Comparison of ENCODE assay signal across 20 cellular contexts in the genomic region with DNA sequence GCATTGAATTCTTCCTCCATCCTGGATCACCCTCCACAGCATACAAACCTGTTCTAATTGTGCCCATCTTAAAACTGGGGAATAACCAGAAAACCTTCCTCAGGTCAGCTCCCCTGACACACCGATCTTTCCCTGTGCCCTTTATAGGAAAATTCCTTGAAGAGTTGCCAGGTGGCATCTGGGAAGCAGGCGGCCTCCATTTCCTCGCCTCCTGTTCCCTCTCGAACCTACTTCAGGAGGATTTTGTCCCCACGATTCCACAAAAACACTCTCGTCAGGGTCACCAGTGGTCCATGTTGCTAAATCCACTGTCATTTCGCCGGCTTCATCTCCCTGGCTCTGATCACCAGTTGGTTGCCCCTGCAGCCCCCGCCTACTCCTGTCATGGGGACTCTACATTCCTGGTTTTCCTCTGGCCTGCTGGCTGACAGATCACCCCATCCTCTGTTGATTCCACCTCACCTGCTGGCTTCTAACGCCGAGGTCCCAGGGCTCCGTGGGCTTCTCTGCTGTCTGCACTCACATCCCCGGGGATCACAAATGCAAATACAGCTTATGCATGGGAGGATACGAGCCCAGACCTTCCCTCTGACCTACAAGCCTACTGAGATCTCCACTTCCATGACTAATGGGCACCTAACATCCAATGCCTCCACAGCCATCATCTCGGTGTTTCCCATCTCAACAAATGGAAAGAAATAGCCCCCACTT.
DNase-seq lines count a peak whose midpoint lies in the region; TF ChIP-seq lines count a peak whose summit lies in the region.
"Had no signal": no experiment of that assay in that cellular context is flagged by ENCODE, and none has a peak within 500 bp of the region (broad histone marks: within the 10 kb centered on the region; RNA-seq: fewer than 3 reads in every experiment).

No MANE protein-coding gene starts in this region.

- H3K9me3 ChIP-seq in BLaER1 treated with 17β-estradiol and CSF1 and Interleukin-3, amounts not matched to agents 10 nM and 100 nM (replicated peaks in 1 of 11): no peaks in the 10 kb centered on the region; a peak in 1 of 22 replicates
- no peaks in the 10 kb centered on the region for H3K9me3 ChIP-seq in mammary epithelial cell (replicated peaks; ENCODE audit: insufficient read depth, low read length)
- H3K9me3 ChIP-seq: A549, BE2C, Peyer's patch had no signal

- DNase-seq in NCI-H2171 (lab: John Stamatoyannopoulos, UW) (peak; percentile 26), posterior vena cava (ENCODE audit: low spot score) (peak; percentile 52), hepatic stellate cell (ENCODE audit: low spot score) (no peak), GM10266 (ENCODE audit: extremely low spot score) (no peak), mammary epithelial cell (no peak)
- DNase-seq: BE2C; CD4-positive, alpha-beta T cell; COR-L47; DND-41; GOT3; IMR-90; MV-4-11; NCI-H1105 treated with DMSO at 0.1 percent for 48 hours; NCI-H1694; NCI-H2081 treated with DMSO at 0.1 percent for 48 hours; NCI-H446 treated with DMSO at 0.1 percent for 48 hours; Peyer's patch had no signal

- dilution Hi-C loops in mammary epithelial cell (cut with HindIII; ENCODE audit: low sequenced_read_pairs): no loop called here

- H3K4me1 Mint-ChIP-seq in brain: peaks cover 80% of the 10 kb centered on the region

- in situ Hi-C loops in mammary epithelial cell (cut with MboI; ENCODE audit: low sequenced_read_pairs in 2 of 2): no loop called here

- H3K36me3 ChIP-seq in BLaER1 treated with 17β-estradiol and CSF1 and Interleukin-3, amounts not matched to agents 10 nM and 100 nM: no peaks in the 10 kb centered on the region
- no peaks in the 10 kb centered on the region for H3K36me3 ChIP-seq in mammary epithelial cell (ENCODE audit: insufficient read depth, low read length)
- H3K36me3 ChIP-seq: BE2C, Peyer's patch had no signal

- CTCF ChIA-PET in mammary epithelial cell (lab: Charles Lee; ENCODE audit: low non-redundant PET): no interaction called here

- peaks cover 0 to 20% (median 3%) of the 10 kb centered on the region in 5 experiments for H3K9me3 Mint-ChIP-seq in brain
- H3K9me3 Mint-ChIP-seq: CD4-positive, alpha-beta T cell had no signal

- H4K20me1 ChIP-seq in BLaER1 treated with 17β-estradiol and CSF1 and Interleukin-3, amounts not matched to agents 10 nM and 100 nM: no peaks in the 10 kb centered on the region
- no peaks in the 10 kb centered on the region for H4K20me1 ChIP-seq in mammary epithelial cell (ENCODE audit: insufficient read depth, low read length)

- H3K27ac Mint-ChIP-seq in brain: peak overlapping the region; percentile 18 to 92 (median 32)
- H3K27ac Mint-ChIP-seq: CD4-positive, alpha-beta T cell had no signal

- BruUV-seq in mammary epithelial cell (replicated peaks; lab: Mats Ljungman, UMichigan): no TSS peak

- H3K27ac ChIP-seq in BLaER1 treated with 17β-estradiol and CSF1 and Interleukin-3, amounts not matched to agents 10 nM and 100 nM: no peak overlapping the region
- H3K27ac ChIP-seq in mammary epithelial cell (ENCODE audit: insufficient read depth, low read depth, low read length): no peak overlapping the region
- H3K27ac ChIP-seq: A549, Peyer's patch had no signal

- no peaks in the 10 kb centered on the region for H3K79me2 ChIP-seq in mammary epithelial cell (ENCODE audit: insufficient read depth, low read length)

- H3K4me1 ChIP-seq in BLaER1 treated with 17β-estradiol and CSF1 and Interleukin-3, amounts not matched to agents 10 nM and 100 nM: peaks cover 41 to 61% (median 53%) of the 10 kb centered on the region in 10 experiments
- H3K4me1 ChIP-seq in mammary epithelial cell (ENCODE audit: insufficient read depth, low read length): no peaks in the 10 kb centered on the region
- H3K4me1 ChIP-seq: A549 had no signal

- H3K36me3 Mint-ChIP-seq in brain: no peaks in the 10 kb centered on the region

- no peaks in the 10 kb centered on the region for H3K27me3 ChIP-seq in BLaER1 treated with 17β-estradiol and CSF1 and Interleukin-3, amounts not matched to agents 10 nM and 100 nM
- no peaks in the 10 kb centered on the region for H3K27me3 ChIP-seq in mammary epithelial cell (ENCODE audit: insufficient read depth, low read length)
- H3K27me3 ChIP-seq: BE2C, Peyer's patch had no signal

- H2AFZ ChIP-seq in mammary epithelial cell (ENCODE audit: low read depth, low read length): no peak overlapping the region

- WGBS in mammary epithelial cell (ENCODE audit: low coverage, missing lambda C conversion rate): 78% methylated on average over 12 of the region's 15 CpGs

- TF ChIP-seq CTCF in brain (conservative IDR thresholded peaks at IDR 0.05) (no peak), GM10266 (IDR thresholded peaks at IDR 0.05; ENCODE audit: control insufficient read depth, insufficient read depth, low read depth, missing control alignments) (no peak), mammary epithelial cell (conservative IDR thresholded peaks at IDR 0.05 in 1 of 2, IDR thresholded peaks at IDR 0.05 in 1 of 2; ENCODE audit: extremely low read depth in 1 of 2, insufficient read depth in 1 of 2, low read depth in 1 of 2, low read length in 2 of 2) (no peak)

- H3K9ac ChIP-seq in BLaER1 treated with 17β-estradiol and CSF1 and Interleukin-3, amounts not matched to agents 10 nM and 100 nM: 0 out of 22 replicates have a peak overlapping the region, but pooled peaks of 1 of the 11 experiments have one; percentile 18
- no peak overlapping the region for H3K9ac ChIP-seq in mammary epithelial cell (ENCODE audit: insufficient read depth, low read length)

- peak overlapping the region in 9 of 11 experiments; percentile 30 to 73 (median 51); a peak in 16 of 22 replicates for H3K4me2 ChIP-seq in BLaER1 treated with 17β-estradiol and CSF1 and Interleukin-3, amounts not matched to agents 10 nM and 100 nM
- no peak overlapping the region for H3K4me2 ChIP-seq in mammary epithelial cell (ENCODE audit: insufficient read depth, low read depth, low read length)
- H3K4me2 ChIP-seq: A549 had no signal

- peaks cover 2% of the 10 kb centered on the region for H3K27me3 Mint-ChIP-seq in brain
- H3K27me3 Mint-ChIP-seq: CD4-positive, alpha-beta T cell had no signal

- intact Hi-C loops in posterior vena cava (cut with DNase I): loop anchor here in 1 of 2 donors (1.0 kb wide), 1 partner anchor 47 kb away; no protein-coding TSS in a partner anchor
- intact Hi-C loops in mammary epithelial cell (cut with micrococcal nuclease): no loop called here

- no peak overlapping the region for H3K4me3 Mint-ChIP-seq in brain
- H3K4me3 Mint-ChIP-seq: CD4-positive, alpha-beta T cell had no signal

- no peak overlapping the region for H3K4me3 ChIP-seq in BLaER1 treated with 17β-estradiol and CSF1 and Interleukin-3, amounts not matched to agents 10 nM and 100 nM
- no peak overlapping the region for H3K4me3 ChIP-seq in mammary epithelial cell (replicated peaks in 1 of 3; ENCODE audit: insufficient read depth in 1 of 3, low read depth in 2 of 3, low read length in 3 of 3)
- H3K4me3 ChIP-seq: A549, Peyer's patch had no signal

Comparison
In these comparisons a context has a peak if more than half of its experiments do, and no peak if none do; other contexts are left out.
1. DNase-seq: peak in NCI-H2171 (single experiment) and posterior vena cava (single experiment); none in hepatic stellate cell (single experiment), GM10266 (single experiment) and mammary epithelial cell (single experiment).